ENCODE assay signal across 9 cellular contexts in the genomic region with DNA sequence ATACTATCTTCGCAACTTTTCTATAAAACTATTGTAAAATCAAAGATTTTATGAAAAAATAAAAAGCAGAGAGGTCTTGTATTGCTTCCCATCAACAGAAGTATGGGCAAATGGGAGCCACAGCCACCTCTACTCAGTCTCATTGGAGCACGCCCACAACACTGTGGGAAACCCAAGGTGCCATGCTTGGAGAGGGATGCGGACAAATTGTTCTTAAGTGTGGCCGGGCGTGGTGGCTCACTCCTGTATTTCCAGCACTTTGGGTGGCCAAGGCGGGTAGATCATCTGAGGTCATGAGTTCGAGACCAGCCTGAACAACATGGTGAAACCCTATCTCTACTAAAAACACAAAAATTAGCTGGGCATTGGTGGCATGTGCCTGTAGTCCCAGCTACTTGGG.
"Had no signal": no experiment of that assay in that cellular context is flagged by ENCODE, and none has a peak within 500 bp of the region (broad histone marks: within the 10 kb centered on the region; RNA-seq: fewer than 3 reads in every experiment).

No MANE protein-coding gene starts in this region.

- H3K4me2 ChIP-seq: GM23338 had no signal

- H3K27ac ChIP-seq: GM23248 had no signal

- H3K36me3 ChIP-seq: HAP-1 had no signal

- H3K4me3 ChIP-seq: GM23248, GM23338, HAP-1 had no signal

- H3K4me1 ChIP-seq: HAP-1 had no signal

- DNase-seq: GM23248, GOT3, H7, H9, HCEC 1CT, HFFc6 had no signal

- H3K9ac ChIP-seq: GM23248 had no signal

- H2AFZ ChIP-seq: GM23248, GM23338 had no signal

- H3K9me3 ChIP-seq: HAP-1 had no signal

- ATAC-seq: GM23338, HCT116 had no signal
